21 cellular contexts compared by ENCODE assay signal in genomic region chr3:122987231-122987630, GRCh38. TPM values are rescaled to one million over a fixed set of nuclear protein-coding genes. Genes with fewer than 3 reads are reported as not detected.
"Had no signal": no experiment of that assay in that cellular context is flagged by ENCODE, and none has a peak within 500 bp of the region (broad histone marks: within the 10 kb centered on the region; RNA-seq: fewer than 3 reads in every experiment).

No MANE protein-coding gene starts in this region.

- H3K4me1 ChIP-seq: prostate gland had no signal

- H3K4me3 ChIP-seq: heart right ventricle, mucosa of descending colon, prostate gland, skin epidermis, tibial nerve had no signal

- ATAC-seq: activated CD4-positive, CD25-positive, alpha-beta regulatory T cell treated with anti-CD3 and anti-CD28 coated beads, Interleukin-2, amount 50 U/mL, for 24 hours; effector memory CD8-positive, alpha-beta T cell; left lobe of liver; mucosa of descending colon; naive thymus-derived CD4-positive, alpha-beta T cell; right cardiac atrium had no signal

- H3K36me3 ChIP-seq: brain microvascular endothelial cell, heart right ventricle, prostate gland, tibial nerve had no signal

- H3K27ac ChIP-seq: brain microvascular endothelial cell, epithelial cell of prostate, heart right ventricle, prostate gland, skin epidermis, tibial nerve had no signal

- DNase-seq: activated CD4-positive, alpha-beta T cell treated with anti-CD3 and anti-CD28 coated beads, Interleukin-2, amount 50 U/mL, for 1 hour; activated CD8-positive, alpha-beta memory T cell treated with anti-CD3 and anti-CD28 coated beads for 24 hours; activated gamma-delta T cell treated with Interleukin-2 at 50 U/mL for 16 hours; brain microvascular endothelial cell; effector memory CD8-positive, alpha-beta T cell; heart right ventricle; mammary epithelial cell; mucosa of descending colon; naive thymus-derived CD4-positive, alpha-beta T cell; occipital lobe; right cardiac atrium; stimulated activated CD4-positive, alpha-beta T cell treated with anti-CD3 and anti-CD28 coated beads, Interleukin-15, amount 100 ng/mL, for 24 hours; stimulated activated CD4-positive, alpha-beta T cell treated with anti-CD3 and anti-CD28 coated beads, Interleukin-4, amount 100 ng/mL, for 1 hour; stimulated activated naive CD4-positive, alpha-beta T cell; substantia nigra had no signal

- H3K27me3 ChIP-seq: tibial nerve had no signal

- H3K9me3 ChIP-seq: heart right ventricle, mucosa of descending colon, prostate gland, tibial nerve had no signal

RNA-seq across cellular contexts. Expression of gene SEMA5B, which starts 40.3 kb away (rescaled TPM):
- polyA plus RNA-seq: naive thymus-derived CD4-positive, alpha-beta T cell had no signal
